Comparison of ENCODE assay signal across 27 cellular contexts in the genomic region with DNA sequence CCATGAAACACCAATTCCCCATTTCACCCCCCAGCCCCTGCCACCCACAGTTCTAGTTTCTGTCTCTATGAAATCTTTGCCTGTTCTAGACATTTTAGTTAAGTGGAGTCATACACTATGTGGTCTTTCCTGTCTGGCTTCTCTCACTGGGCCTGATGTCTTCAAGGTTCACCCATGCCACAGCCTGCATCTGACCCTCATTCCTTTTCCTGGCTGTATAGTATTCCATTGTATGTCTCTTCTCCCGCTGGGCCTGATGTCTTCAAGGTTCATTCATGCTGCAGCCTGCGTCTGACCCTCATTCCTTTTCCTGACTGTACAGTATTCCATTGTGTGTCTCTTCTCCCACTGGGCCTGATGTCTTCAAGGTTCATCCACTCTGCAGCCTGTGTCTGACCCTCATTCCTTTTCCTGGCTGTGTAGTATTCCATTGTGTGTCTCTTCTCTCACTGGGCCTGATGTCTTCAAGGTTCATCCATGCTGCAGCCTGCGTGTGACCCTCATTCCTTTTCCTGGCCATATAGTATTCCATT.
"Had no signal": no experiment of that assay in that cellular context is flagged by ENCODE, and none has a peak within 500 bp of the region (broad histone marks: within the 10 kb centered on the region; RNA-seq: fewer than 3 reads in every experiment).

No MANE protein-coding gene starts in this region.

- H3K4me1 Mint-ChIP-seq: activated CD4-positive, alpha-beta memory T cell treated with anti-CD3 and anti-CD28 coated beads, Interleukin-2, amount 10 ng/mL, durations not matched to agents 7 days and 5 days; activated CD4-positive, alpha-beta T cell treated with anti-CD3 and anti-CD28 coated beads, Interleukin-2, amount 10 ng/mL, durations not matched to agents 7 days and 5 days; activated naive CD8-positive, alpha-beta T cell treated with anti-CD3 and anti-CD28 coated beads, Interleukin-2, amount 10 ng/mL, durations not matched to agents 7 days and 5 days; brain; central memory CD8-positive, alpha-beta T cell had no signal

- H3K27me3 Mint-ChIP-seq: activated CD4-positive, alpha-beta memory T cell treated with anti-CD3 and anti-CD28 coated beads, Interleukin-2, amount 10 ng/mL, durations not matched to agents 7 days and 5 days; activated CD4-positive, alpha-beta T cell treated with anti-CD3 and anti-CD28 coated beads, Interleukin-2, amount 10 ng/mL, durations not matched to agents 7 days and 5 days; activated naive CD8-positive, alpha-beta T cell treated with anti-CD3 and anti-CD28 coated beads, Interleukin-2, amount 10 ng/mL, durations not matched to agents 7 days and 5 days; central memory CD8-positive, alpha-beta T cell had no signal

- H3K27ac Mint-ChIP-seq: activated CD4-positive, alpha-beta memory T cell treated with anti-CD3 and anti-CD28 coated beads, Interleukin-2, amount 10 ng/mL, durations not matched to agents 7 days and 5 days; activated CD4-positive, alpha-beta T cell treated with anti-CD3 and anti-CD28 coated beads, Interleukin-2, amount 10 ng/mL, durations not matched to agents 7 days and 5 days; activated naive CD4-positive, alpha-beta T cell treated with anti-CD3 and anti-CD28 coated beads, Interleukin-2, amount 10 ng/mL, durations not matched to agents 7 days and 5 days; activated naive CD4-positive, alpha-beta T cell treated with anti-CD3 and anti-CD28 coated beads, Interleukin-2, amount 50 U/mL, for 72 hours; activated naive CD8-positive, alpha-beta T cell treated with anti-CD3 and anti-CD28 coated beads, Interleukin-2, amount 10 ng/mL, durations not matched to agents 7 days and 5 days; activated T-cell treated with anti-CD3 and anti-CD28 coated beads, Interleukin-2, amount 50 U/mL, for 24 hours; activated T-cell treated with anti-CD3 and anti-CD28 coated beads, Interleukin-2, amount 50 U/mL, for 72 hours; brain; WTC11 had no signal

- H3K4me3 Mint-ChIP-seq: activated CD4-positive, alpha-beta memory T cell treated with anti-CD3 and anti-CD28 coated beads, Interleukin-2, amount 10 ng/mL, durations not matched to agents 7 days and 5 days; activated CD4-positive, alpha-beta T cell treated with anti-CD3 and anti-CD28 coated beads, Interleukin-2, amount 10 ng/mL, durations not matched to agents 7 days and 5 days; activated naive CD4-positive, alpha-beta T cell treated with anti-CD3 and anti-CD28 coated beads, Interleukin-2, amount 10 ng/mL, durations not matched to agents 7 days and 5 days; activated naive CD8-positive, alpha-beta T cell treated with anti-CD3 and anti-CD28 coated beads, Interleukin-2, amount 10 ng/mL, durations not matched to agents 7 days and 5 days; activated T-cell treated with anti-CD3 and anti-CD28 coated beads, Interleukin-2, amount 50 U/mL, for 24 hours; activated T-cell treated with anti-CD3 and anti-CD28 coated beads, Interleukin-2, amount 50 U/mL, for 72 hours; brain; central memory CD8-positive, alpha-beta T cell; WTC11 had no signal

- H3K9me3 Mint-ChIP-seq: activated CD4-positive, alpha-beta T cell treated with anti-CD3 and anti-CD28 coated beads, Interleukin-2, amount 10 ng/mL, durations not matched to agents 7 days and 5 days; activated naive CD4-positive, alpha-beta T cell treated with anti-CD3 and anti-CD28 coated beads, Interleukin-2, amount 50 U/mL, for 72 hours; activated naive CD8-positive, alpha-beta T cell treated with anti-CD3 and anti-CD28 coated beads, Interleukin-2, amount 10 ng/mL, durations not matched to agents 7 days and 5 days; activated T-cell treated with anti-CD3 and anti-CD28 coated beads, Interleukin-2, amount 50 U/mL, for 24 hours; activated T-cell treated with anti-CD3 and anti-CD28 coated beads, Interleukin-2, amount 50 U/mL, for 72 hours; central memory CD8-positive, alpha-beta T cell; WTC11 had no signal

- H3K36me3 ChIP-seq: ascending aorta, breast epithelium, esophagus squamous epithelium, gastroesophageal sphincter, heart right ventricle had no signal

- H3K27me3 ChIP-seq: ascending aorta, breast epithelium, esophagus squamous epithelium, heart right ventricle had no signal

- H3K27ac ChIP-seq: ascending aorta, breast epithelium, epithelial cell of prostate, esophagus squamous epithelium, gastroesophageal sphincter, heart right ventricle, VCaP had no signal

- DNase-seq: activated CD4-positive, alpha-beta memory T cell treated with anti-CD3 and anti-CD28 coated beads, Interleukin-2, amount 10 ng/mL, durations not matched to agents 7 days and 5 days; activated CD4-positive, alpha-beta T cell treated with anti-CD3 and anti-CD28 coated beads for 1 hour; activated CD4-positive, alpha-beta T cell treated with anti-CD3 and anti-CD28 coated beads for 4 hours; activated CD4-positive, alpha-beta T cell treated with anti-CD3 and anti-CD28 coated beads, Interleukin-2, amount 10 ng/mL, durations not matched to agents 7 days and 5 days; activated CD4-positive, alpha-beta T cell treated with anti-CD3 and anti-CD28 coated beads, Interleukin-2, amount 50 U/mL, for 4 hours; activated CD8-positive, alpha-beta memory T cell treated with anti-CD3 and anti-CD28 coated beads, Interleukin-2, amount 50 U/mL, for 48 hours; activated gamma-delta T cell; activated naive CD4-positive, alpha-beta T cell; activated naive CD4-positive, alpha-beta T cell treated with anti-CD3 and anti-CD28 coated beads, Interleukin-2, amount 10 ng/mL, durations not matched to agents 7 days and 5 days; activated naive CD8-positive, alpha-beta T cell treated with anti-CD3 and anti-CD28 coated beads, Interleukin-2, amount 10 ng/mL, durations not matched to agents 7 days and 5 days; activated T-cell treated with anti-CD3 and anti-CD28 coated beads for 4 hours; activated T-cell treated with anti-CD3 and anti-CD28 coated beads, Interleukin-2, amount 50 U/mL, for 24 hours; activated T-cell treated with anti-CD3 and anti-CD28 coated beads, Interleukin-2, amount 50 U/mL, for 72 hours; effector CD8-positive, alpha-beta T cell; esophagus squamous epithelium; foreskin melanocyte; heart right ventricle; T-helper 2 cell had no signal

- H3K4me1 ChIP-seq: ascending aorta, breast epithelium, esophagus squamous epithelium, gastroesophageal sphincter, heart right ventricle had no signal

- H3K4me3 ChIP-seq: ascending aorta, breast epithelium, esophagus squamous epithelium, gastroesophageal sphincter, heart right ventricle had no signal

- H3K36me3 Mint-ChIP-seq: activated naive CD4-positive, alpha-beta T cell treated with anti-CD3 and anti-CD28 coated beads, Interleukin-2, amount 10 ng/mL, durations not matched to agents 7 days and 5 days; activated naive CD4-positive, alpha-beta T cell treated with anti-CD3 and anti-CD28 coated beads, Interleukin-2, amount 50 U/mL, for 72 hours; activated naive CD8-positive, alpha-beta T cell treated with anti-CD3 and anti-CD28 coated beads, Interleukin-2, amount 10 ng/mL, durations not matched to agents 7 days and 5 days; brain; WTC11 had no signal

- ATAC-seq: activated naive CD4-positive, alpha-beta T cell treated with anti-CD3 and anti-CD28 coated beads, Interleukin-2, amount 50 U/mL, for 72 hours; activated T-cell treated with anti-CD3 and anti-CD28 coated beads, Interleukin-2, amount 50 U/mL, for 72 hours; gastroesophageal sphincter; heart right ventricle; WTC11 had no signal
